ENCODE assay signal across 1 cellular context in the genomic region with DNA sequence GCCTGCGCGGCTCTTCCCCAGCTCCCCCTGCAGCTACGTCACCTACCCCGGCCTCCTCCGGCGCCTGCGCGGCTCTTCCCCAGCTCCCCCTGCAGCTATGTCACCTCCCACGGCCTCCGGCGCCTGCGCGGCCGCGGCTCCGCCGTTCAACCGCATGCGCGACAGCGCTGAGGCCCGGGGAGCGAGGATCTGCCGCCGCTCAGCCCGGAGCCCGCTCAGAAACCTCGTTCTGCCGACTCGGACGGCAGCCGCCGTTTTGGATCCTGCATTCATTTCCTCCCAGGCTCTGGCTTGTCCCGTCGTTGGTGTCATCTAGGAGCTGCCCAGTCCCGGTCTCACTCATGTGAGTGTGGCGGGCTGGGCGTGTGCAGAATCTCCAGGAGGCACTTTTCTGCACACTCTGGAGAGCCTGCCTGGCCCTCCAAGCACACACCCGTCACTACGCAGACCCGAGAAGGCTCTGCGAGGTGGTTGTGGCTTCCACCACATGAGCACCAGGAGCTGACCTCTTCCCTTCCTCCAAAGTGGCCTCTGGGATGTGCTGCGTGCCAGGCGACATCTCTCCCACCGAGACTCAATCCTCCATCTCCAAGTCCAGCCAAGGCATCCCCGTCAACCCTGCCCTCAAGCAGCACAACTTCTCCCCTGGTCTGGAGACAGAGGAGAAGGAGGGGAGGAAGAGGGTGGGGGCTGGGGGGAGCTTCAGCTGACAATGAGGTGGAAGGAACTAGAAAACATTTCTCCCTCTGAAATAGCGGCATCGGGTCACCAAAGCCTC.
TF ChIP-seq lines count a peak whose summit lies in the region.

No MANE protein-coding gene starts in this region.

TF ChIP-seq in HepG2, 621 proteins besides CTCF, POLR2A, EP300 and RAD21 (continued from another document):
- TF ChIP-seq ZNF687 (CRISPR knock-in tag; IDR thresholded peaks at IDR 0.05), result no peak; the same call in 1 of the 2 replicates
- TF ChIP-seq, protein P1, sequence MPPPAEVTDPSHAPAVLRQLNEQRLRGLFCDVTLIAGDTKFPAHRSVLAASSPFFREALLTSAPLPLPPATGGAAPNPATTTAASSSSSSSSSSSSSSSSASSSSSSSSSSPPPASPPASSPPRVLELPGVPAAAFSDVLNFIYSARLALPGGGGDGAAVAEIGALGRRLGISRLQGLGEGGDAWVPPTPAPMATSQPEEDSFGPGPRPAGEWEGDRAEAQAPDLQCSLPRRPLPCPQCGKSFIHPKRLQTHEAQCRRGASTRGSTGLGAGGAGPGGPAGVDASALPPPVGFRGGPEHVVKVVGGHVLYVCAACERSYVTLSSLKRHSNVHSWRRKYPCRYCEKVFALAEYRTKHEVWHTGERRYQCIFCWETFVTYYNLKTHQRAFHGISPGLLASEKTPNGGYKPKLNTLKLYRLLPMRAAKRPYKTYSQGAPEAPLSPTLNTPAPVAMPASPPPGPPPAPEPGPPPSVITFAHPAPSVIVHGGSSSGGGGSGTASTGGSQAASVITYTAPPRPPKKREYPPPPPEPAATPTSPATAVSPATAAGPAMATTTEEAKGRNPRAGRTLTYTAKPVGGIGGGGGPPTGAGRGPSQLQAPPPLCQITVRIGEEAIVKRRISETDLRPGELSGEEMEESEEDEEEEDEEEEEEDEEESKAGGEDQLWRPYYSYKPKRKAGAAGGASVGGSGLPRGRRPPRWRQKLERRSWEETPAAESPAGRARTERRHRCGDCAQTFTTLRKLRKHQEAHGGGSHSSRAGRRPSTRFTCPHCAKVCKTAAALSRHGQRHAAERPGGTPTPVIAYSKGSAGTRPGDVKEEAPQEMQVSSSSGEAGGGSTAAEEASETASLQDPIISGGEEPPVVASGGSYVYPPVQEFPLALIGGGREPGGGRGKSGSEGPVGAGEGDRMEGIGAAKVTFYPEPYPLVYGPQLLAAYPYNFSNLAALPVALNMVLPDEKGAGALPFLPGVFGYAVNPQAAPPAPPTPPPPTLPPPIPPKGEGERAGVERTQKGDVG (CRISPR knock-in tag; IDR thresholded peaks at IDR 0.05; ENCODE audit: borderline replicate concordance), result no peak
- TF ChIP-seq DMAP1 (CRISPR knock-in tag; IDR thresholded peaks at IDR 0.05), result no peak
- no peak for TF ChIP-seq HDAC1 (CRISPR knock-in tag; IDR thresholded peaks at IDR 0.05)
- TF ChIP-seq PBX2 (CRISPR knock-in tag; IDR thresholded peaks at IDR 0.05), result no peak
- peak; percentile 64 for TF ChIP-seq RBFOX2 (IDR thresholded peaks at IDR 0.05; ENCODE audit: low read depth, low read length)
TF ChIP-seq in HepG2: peak in this region for 2.
